13 cellular contexts compared by ENCODE assay signal in the genomic region with DNA sequence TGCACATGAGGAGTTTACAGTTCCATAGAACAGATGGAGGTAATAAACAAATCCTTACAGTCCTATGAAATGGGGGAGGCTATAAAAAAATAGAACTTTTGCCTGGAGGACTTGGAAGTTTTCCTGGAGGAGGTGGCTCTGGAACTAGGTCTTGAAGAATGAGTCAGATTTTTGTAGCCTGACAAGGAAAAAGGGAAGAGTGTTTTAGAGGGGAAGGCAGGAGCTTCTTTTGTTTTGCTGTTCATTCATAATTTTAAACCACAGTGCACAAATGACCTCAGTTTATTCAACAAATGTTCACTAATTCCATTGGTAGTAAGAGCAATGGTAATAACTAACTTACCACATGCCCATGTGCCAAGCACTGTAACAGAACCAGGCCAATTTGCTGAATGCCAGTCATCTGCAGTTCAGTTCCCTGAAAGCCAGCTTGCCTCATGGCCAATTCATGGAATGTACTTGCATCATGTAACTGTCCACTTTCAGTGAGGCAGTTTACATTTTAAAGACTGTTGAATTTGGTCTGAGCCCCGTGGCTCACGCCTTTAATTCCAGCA. TPM values are rescaled to one million over a fixed set of nuclear protein-coding genes. Genes with fewer than 3 reads are reported as not detected.
DNase-seq lines count a peak whose midpoint lies in the region; ATAC-seq, FAIRE-seq and TF ChIP-seq lines count a peak whose summit lies in the region.
"Had no signal": no experiment of that assay in that cellular context is flagged by ENCODE, and none has a peak within 500 bp of the region (broad histone marks: within the 10 kb centered on the region; RNA-seq: fewer than 3 reads in every experiment).

No MANE protein-coding gene starts in this region.

- TF ChIP-seq RAD21 in HepG2 (CRISPR knock-in tag; IDR thresholded peaks at IDR 0.05): no peak

- H3K27ac ChIP-seq in HepG2 (ENCODE audit: extremely low read length, insufficient read depth, low read length): peak overlapping the region; percentile 33
- peak overlapping the region in 1 of 2 donors; percentile 78 for H3K27ac ChIP-seq in aorta (ENCODE audit: low read depth in 1 of 2, low read length in 2 of 2)
- H3K27ac ChIP-seq: 22Rv1 had no signal

- no peak overlapping the region for H2AFZ ChIP-seq in HepG2 (ENCODE audit: low read length)

- peak overlapping the region; percentile 88 for H3K4me2 ChIP-seq in HepG2 (ENCODE audit: low read depth, low read length)

- CTCF ChIA-PET in HepG2 (lab: Yijun Ruan, JAX; ENCODE audit: low intra/inter-chr PET ratio, low total read pairs): no interaction called here

- H3K27me3 ChIP-seq in bronchial epithelial cell (ENCODE audit: control insufficient read depth, insufficient read depth, low read length) (no peaks in the 10 kb centered on the region), HepG2 (ENCODE audit: control insufficient read depth in 1 of 2, insufficient read depth in 2 of 2, low read length in 2 of 2) (no peaks in the 10 kb centered on the region), aorta (ENCODE audit: control insufficient read depth in 1 of 2, insufficient read depth in 2 of 2, low read length in 1 of 2) (no peaks in the 10 kb centered on the region)

- H3K4me1 ChIP-seq in HepG2 (ENCODE audit: insufficient read depth, low read length) (peaks cover 91% of the 10 kb centered on the region), aorta (ENCODE audit: control insufficient read depth in 1 of 2, insufficient read depth in 2 of 2, low read length in 2 of 2) (peaks cover 0 to 2% of the 10 kb centered on the region in 2 donors)

- TF ChIP-seq EP300 in HepG2 (IDR thresholded peaks at IDR 0.05; ENCODE audit: low read depth in 2 of 2, low read length in 2 of 2) (no peak), HepG2 (CRISPR knock-in tag; IDR thresholded peaks at IDR 0.05; ENCODE audit: borderline replicate concordance) (no peak)

- FAIRE-seq in bronchial epithelial cell (lab: Jason Lieb, UNC) (no peak), HepG2 (lab: Jason Lieb, UNC) (no peak)

- peak; percentile 22 for DNase-seq in DMS 273 (lab: John Stamatoyannopoulos, UW; ENCODE audit: unreplicated experiment)
- no peak for DNase-seq in DMS 273 treated with DMSO at 0.1 percent for 48 hours (lab: John Stamatoyannopoulos, UW)
- peak; percentile 49 for DNase-seq in bronchial epithelial cell (ENCODE audit: low read depth)
- DNase-seq in HepG2 (ENCODE audit: low spot score): peak; percentile 20
- DNase-seq in aorta: peak in 1 of 2 donors; percentile 62
- DNase-seq in GDM1 (lab: John Stamatoyannopoulos, UW): no peak
- no peak for DNase-seq in stimulated activated CD4-positive, alpha-beta T cell treated with anti-CD3 and anti-CD28 coated beads, Interleukin-2, amount 100 ng/mL, for 24 hours
- DNase-seq: activated CD4-positive, alpha-beta memory T cell treated with anti-CD3 and anti-CD28 coated beads, Interleukin-2, amount 10 ng/mL, durations not matched to agents 7 days and 5 days; cerebellar nuclear complex; KG1; mesendoderm had no signal

- H3K36me3 ChIP-seq in bronchial epithelial cell (ENCODE audit: control insufficient read depth, insufficient read depth, low read length) (no peaks in the 10 kb centered on the region), HepG2 (replicated peaks in 1 of 2; ENCODE audit: control insufficient read depth in 1 of 2, insufficient read depth in 2 of 2, low read length in 2 of 2) (no peaks in the 10 kb centered on the region), aorta (ENCODE audit: control insufficient read depth in 1 of 2, insufficient read depth in 2 of 2, low read length in 1 of 2) (no peaks in the 10 kb centered on the region)

- H3K4me3 ChIP-seq in bronchial epithelial cell (ENCODE audit: low read depth, low read length) (no peak overlapping the region), HepG2 (replicated peaks in 1 of 3; ENCODE audit: insufficient read depth in 1 of 3, low read depth in 2 of 3, low read length in 3 of 3) (no peak overlapping the region), aorta (ENCODE audit: low read length in 2 of 2) (no peak overlapping the region)

- no peaks in the 10 kb centered on the region for H3K9me3 ChIP-seq in HepG2 (ENCODE audit: low read length)
- no peaks in the 10 kb centered on the region for H3K9me3 ChIP-seq in aorta (ENCODE audit: control insufficient read depth, low read length)

- in situ Hi-C loops in HepG2 (cut with HindIII; ENCODE audit: extremely low pct_ligation_motif_present, low pct_unique_long_range_greater_than_20kb): no loop called here

- no TSS peak for BruUV-seq in HepG2 (replicated peaks; lab: Mats Ljungman, UMichigan)

- 61% methylated on average over 2 of the region's 2 CpGs for WGBS in HepG2 (ENCODE audit: low lambda C conversion rate)
- 0 to 6% methylated on average over 2 of the region's 2 CpGs for WGBS in aorta, 2 donors

- intact Hi-C loops in HepG2 (cut with micrococcal nuclease; ENCODE audit: unreplicated experiment): no loop called here
- intact Hi-C loops in aorta (cut with DNase I): no loop called here

- POLR2A ChIA-PET in HepG2 (lab: Yijun Ruan, JAX): interaction anchor here (5.1 kb wide), 1 partner anchor 49 kb away, joined by 46 read pairs; the partner anchor contains the start of genes IFT25 and LRRC42

- TF ChIP-seq CTCF in bronchial epithelial cell (IDR thresholded peaks at IDR 0.05; ENCODE audit: insufficient read depth, low read length, severe bottlenecking) (no peak), HepG2 (CRISPR knock-in tag; IDR thresholded peaks at IDR 0.05) (no peak)

- no peak overlapping the region for H3K9ac ChIP-seq in HepG2 (ENCODE audit: insufficient read depth, low read depth, low read length)

- ATAC-seq in HepG2 (no peak), aorta (ENCODE audit: low FRiP score) (peak; percentile 37), HG02885 (IDR thresholded peaks at IDR 0.05; ENCODE audit: poor library complexity, unreplicated experiment) (no peak)

- no peak for TF ChIP-seq POLR2A in HepG2 (IDR thresholded peaks at IDR 0.05; ENCODE audit: insufficient read depth in 1 of 2, low read depth in 2 of 2, low read length in 2 of 2)

- peaks cover 13% of the 10 kb centered on the region for H3K79me2 ChIP-seq in HepG2 (ENCODE audit: insufficient read depth, low read length)

- H4K20me1 ChIP-seq in HepG2 (ENCODE audit: insufficient read depth, low read length): no peaks in the 10 kb centered on the region

RNA-seq across cellular contexts. Expression of gene DIO1, which starts 2.8 kb away (rescaled TPM):
- total RNA-seq in bronchial epithelial cell: not detected in 2 replicates
- 31.1 and 45.6 TPM in 2 replicates for total RNA-seq in HepG2 (2016; rRNA removed; fragmentation: Illumina TruSeq; extraction: Trizol)
- total RNA-seq in HepG2 (2016; cell fraction: cytosol; rRNA removed; fragmentation: Illumina TruSeq; extraction: Trizol; ENCODE audit: low read depth): 6.5 and 7.5 TPM in 2 replicates
- 32.5 and 46.6 TPM in 2 replicates for total RNA-seq in HepG2 (2016; cell fraction: insoluble cytoplasmic fraction; rRNA removed; fragmentation: Illumina TruSeq; extraction: Trizol)
- total RNA-seq in HepG2 (2016; cell fraction: membrane; rRNA removed; fragmentation: Illumina TruSeq; extraction: Trizol): 19.8 and 20.1 TPM in 2 replicates
- 40.7 and 43.4 TPM in 2 replicates for total RNA-seq in HepG2 (2016; cell fraction: nucleus; rRNA removed; fragmentation: Illumina TruSeq; extraction: Trizol)
- polyA plus RNA-seq in HepG2 (2011; rRNA removed): 13.5 and 16.3 TPM in 2 replicates
- polyA plus RNA-seq in HepG2 (2011; cell fraction: cytosol; rRNA removed): 11.0 and 14.6 TPM in 2 replicates
- 6.9 and 7.0 TPM in 2 replicates for polyA plus RNA-seq in HepG2 (2011; cell fraction: nucleus; rRNA removed)
- polyA plus RNA-seq in HepG2 (2012): 8.0 and 13.8 TPM in 2 replicates
- polyA plus RNA-seq in HepG2 (2016; cell fraction: cytosol; fragmentation: Illumina TruSeq; extraction: Trizol; ENCODE audit: low read depth): 4.3 and 4.9 TPM in 2 replicates
- polyA plus RNA-seq in HepG2 (2016; cell fraction: insoluble cytoplasmic fraction; fragmentation: Illumina TruSeq; extraction: Trizol; ENCODE audit: low read depth): 27.2 and 29.7 TPM in 2 replicates
- 9.8 and 10.5 TPM in 2 replicates for polyA plus RNA-seq in HepG2 (2016; cell fraction: membrane; fragmentation: Illumina TruSeq; extraction: Trizol; ENCODE audit: low read depth)
- 59.0 and 63.1 TPM in 2 replicates for polyA plus RNA-seq in HepG2 (2016; cell fraction: nucleus; fragmentation: Illumina TruSeq; extraction: Trizol; ENCODE audit: insufficient read depth, low read depth)
- 20.1 TPM in 1 of 2 replicates, not detected in the other for polyA minus RNA-seq in HepG2 (2011; rRNA and poly(A)+ RNA removed; ENCODE audit: low replicate concordance)
- 7.8 and 8.1 TPM in 2 replicates for polyA minus RNA-seq in HepG2 (2011; cell fraction: cytosol; rRNA and poly(A)+ RNA removed)
- 13.6 and 13.8 TPM in 2 replicates for polyA minus RNA-seq in HepG2 (2011; cell fraction: nucleus; rRNA and poly(A)+ RNA removed)
- not detected for total RNA-seq in aorta
- not detected for polyA plus RNA-seq in aorta
- total RNA-seq: activated CD4-positive, alpha-beta memory T cell treated with anti-CD3 and anti-CD28 coated beads, Interleukin-2, amount 10 ng/mL, durations not matched to agents 7 days and 5 days had no signal

RNA-seq across cellular contexts. Expression of gene YIPF1, which starts 7.2 kb away (rescaled TPM):
- total RNA-seq in bronchial epithelial cell (18.7 and 28.4 TPM in 2 replicates), HepG2 (2016; rRNA removed; fragmentation: Illumina TruSeq; extraction: Trizol) (19.0 and 21.1 TPM in 2 replicates), aorta (10 to 100 TPM; 17.7 to 23.4 TPM)
- 7.5 and 9.3 TPM in 2 replicates for total RNA-seq in HepG2 (2016; cell fraction: cytosol; rRNA removed; fragmentation: Illumina TruSeq; extraction: Trizol; ENCODE audit: low read depth)
- 18.1 and 18.6 TPM in 2 replicates for total RNA-seq in HepG2 (2016; cell fraction: insoluble cytoplasmic fraction; rRNA removed; fragmentation: Illumina TruSeq; extraction: Trizol)
- total RNA-seq in HepG2 (2016; cell fraction: membrane; rRNA removed; fragmentation: Illumina TruSeq; extraction: Trizol): 16.3 and 17.7 TPM in 2 replicates
- total RNA-seq in HepG2 (2016; cell fraction: nucleus; rRNA removed; fragmentation: Illumina TruSeq; extraction: Trizol): 17.0 and 19.0 TPM in 2 replicates
- polyA plus RNA-seq in HepG2 (2011; rRNA removed) (30.8 and 31.9 TPM in 2 replicates), aorta (10 to 100 TPM; 15.8 to 18.9 TPM)
- polyA plus RNA-seq in HepG2 (2011; cell fraction: cytosol; rRNA removed): 23.5 and 33.7 TPM in 2 replicates
- 13.9 and 16.7 TPM in 2 replicates for polyA plus RNA-seq in HepG2 (2011; cell fraction: nucleus; rRNA removed)
- polyA plus RNA-seq in HepG2 (2012): 13.4 and 20.3 TPM in 2 replicates
- polyA plus RNA-seq in HepG2 (2016; cell fraction: cytosol; fragmentation: Illumina TruSeq; extraction: Trizol; ENCODE audit: low read depth): 7.9 and 13.0 TPM in 2 replicates
- polyA plus RNA-seq in HepG2 (2016; cell fraction: insoluble cytoplasmic fraction; fragmentation: Illumina TruSeq; extraction: Trizol; ENCODE audit: low read depth): 20.3 and 20.4 TPM in 2 replicates
- polyA plus RNA-seq in HepG2 (2016; cell fraction: membrane; fragmentation: Illumina TruSeq; extraction: Trizol; ENCODE audit: low read depth): 14.9 and 17.0 TPM in 2 replicates
- 24.4 and 26.4 TPM in 2 replicates for polyA plus RNA-seq in HepG2 (2016; cell fraction: nucleus; fragmentation: Illumina TruSeq; extraction: Trizol; ENCODE audit: insufficient read depth, low read depth)
- polyA minus RNA-seq in HepG2 (2011; rRNA and poly(A)+ RNA removed; ENCODE audit: low replicate concordance): 26.9 and 28.2 TPM in 2 replicates
- 9.4 and 12.6 TPM in 2 replicates for polyA minus RNA-seq in HepG2 (2011; cell fraction: cytosol; rRNA and poly(A)+ RNA removed)
- 10.3 and 15.3 TPM in 2 replicates for polyA minus RNA-seq in HepG2 (2011; cell fraction: nucleus; rRNA and poly(A)+ RNA removed)

RNA-seq across cellular contexts. Expression of gene IFT25, which starts 48.7 kb away (rescaled TPM):
- 9.7 and 12.9 TPM in 2 replicates for total RNA-seq in bronchial epithelial cell
- 48.0 and 52.8 TPM in 2 replicates for total RNA-seq in HepG2 (2016; rRNA removed; fragmentation: Illumina TruSeq; extraction: Trizol)
- total RNA-seq in HepG2 (2016; cell fraction: cytosol; rRNA removed; fragmentation: Illumina TruSeq; extraction: Trizol; ENCODE audit: low read depth): 24.1 and 25.2 TPM in 2 replicates
- total RNA-seq in HepG2 (2016; cell fraction: insoluble cytoplasmic fraction; rRNA removed; fragmentation: Illumina TruSeq; extraction: Trizol): 51.0 and 53.3 TPM in 2 replicates
- 25.7 and 27.9 TPM in 2 replicates for total RNA-seq in HepG2 (2016; cell fraction: membrane; rRNA removed; fragmentation: Illumina TruSeq; extraction: Trizol)
- total RNA-seq in HepG2 (2016; cell fraction: nucleus; rRNA removed; fragmentation: Illumina TruSeq; extraction: Trizol): 33.4 and 40.9 TPM in 2 replicates
- polyA plus RNA-seq in HepG2 (2011; rRNA removed): 12.7 and 19.7 TPM in 2 replicates
- 6.7 and 7.6 TPM in 2 replicates for polyA plus RNA-seq in HepG2 (2011; cell fraction: cytosol; rRNA removed)
- polyA plus RNA-seq in HepG2 (2011; cell fraction: nucleus; rRNA removed): 9.1 and 12.2 TPM in 2 replicates
- polyA plus RNA-seq in HepG2 (2012): 14.1 and 30.4 TPM in 2 replicates
- 34.6 and 42.0 TPM in 2 replicates for polyA plus RNA-seq in HepG2 (2016; cell fraction: cytosol; fragmentation: Illumina TruSeq; extraction: Trizol; ENCODE audit: low read depth)
- polyA plus RNA-seq in HepG2 (2016; cell fraction: insoluble cytoplasmic fraction; fragmentation: Illumina TruSeq; extraction: Trizol; ENCODE audit: low read depth): 68.1 and 73.1 TPM in 2 replicates
- 29.4 and 29.9 TPM in 2 replicates for polyA plus RNA-seq in HepG2 (2016; cell fraction: membrane; fragmentation: Illumina TruSeq; extraction: Trizol; ENCODE audit: low read depth)
- 50.9 and 56.0 TPM in 2 replicates for polyA plus RNA-seq in HepG2 (2016; cell fraction: nucleus; fragmentation: Illumina TruSeq; extraction: Trizol; ENCODE audit: insufficient read depth, low read depth)
- polyA minus RNA-seq in HepG2 (2011; rRNA and poly(A)+ RNA removed; ENCODE audit: low replicate concordance): 0.70 and 3.3 TPM in 2 replicates
- polyA minus RNA-seq in HepG2 (2011; cell fraction: cytosol; rRNA and poly(A)+ RNA removed): 3.1 and 3.6 TPM in 2 replicates
- polyA minus RNA-seq in HepG2 (2011; cell fraction: nucleus; rRNA and poly(A)+ RNA removed): 30.0 and 36.9 TPM in 2 replicates
- 10 to 100 TPM; 24.0 to 39.5 TPM for total RNA-seq in aorta
- polyA plus RNA-seq in aorta: 10 to 100 TPM; 14.8 to 30.3 TPM

RNA-seq across cellular contexts. Expression of gene LRRC42, which starts 49.4 kb away (rescaled TPM):
- 44.9 and 51.1 TPM in 2 replicates for total RNA-seq in bronchial epithelial cell
- 43.6 and 55.1 TPM in 2 replicates for total RNA-seq in HepG2 (2016; rRNA removed; fragmentation: Illumina TruSeq; extraction: Trizol)
- 14.7 and 15.5 TPM in 2 replicates for total RNA-seq in HepG2 (2016; cell fraction: cytosol; rRNA removed; fragmentation: Illumina TruSeq; extraction: Trizol; ENCODE audit: low read depth)
- total RNA-seq in HepG2 (2016; cell fraction: insoluble cytoplasmic fraction; rRNA removed; fragmentation: Illumina TruSeq; extraction: Trizol): 40.9 and 54.9 TPM in 2 replicates
- total RNA-seq in HepG2 (2016; cell fraction: membrane; rRNA removed; fragmentation: Illumina TruSeq; extraction: Trizol): 28.8 and 31.5 TPM in 2 replicates
- total RNA-seq in HepG2 (2016; cell fraction: nucleus; rRNA removed; fragmentation: Illumina TruSeq; extraction: Trizol): 19.6 and 22.9 TPM in 2 replicates
- polyA plus RNA-seq in HepG2 (2011; rRNA removed): 27.2 and 30.6 TPM in 2 replicates
- 23.7 and 24.0 TPM in 2 replicates for polyA plus RNA-seq in HepG2 (2011; cell fraction: cytosol; rRNA removed)
- 13.2 and 13.6 TPM in 2 replicates for polyA plus RNA-seq in HepG2 (2011; cell fraction: nucleus; rRNA removed)
- 30.5 and 31.4 TPM in 2 replicates for polyA plus RNA-seq in HepG2 (2012)
- 14.5 and 16.9 TPM in 2 replicates for polyA plus RNA-seq in HepG2 (2016; cell fraction: cytosol; fragmentation: Illumina TruSeq; extraction: Trizol; ENCODE audit: low read depth)
- 56.4 and 59.0 TPM in 2 replicates for polyA plus RNA-seq in HepG2 (2016; cell fraction: insoluble cytoplasmic fraction; fragmentation: Illumina TruSeq; extraction: Trizol; ENCODE audit: low read depth)
- polyA plus RNA-seq in HepG2 (2016; cell fraction: membrane; fragmentation: Illumina TruSeq; extraction: Trizol; ENCODE audit: low read depth): 20.2 and 21.5 TPM in 2 replicates
- 33.1 and 36.6 TPM in 2 replicates for polyA plus RNA-seq in HepG2 (2016; cell fraction: nucleus; fragmentation: Illumina TruSeq; extraction: Trizol; ENCODE audit: insufficient read depth, low read depth)
- polyA minus RNA-seq in HepG2 (2011; rRNA and poly(A)+ RNA removed; ENCODE audit: low replicate concordance): 18.6 and 20.1 TPM in 2 replicates
- 18.0 and 23.7 TPM in 2 replicates for polyA minus RNA-seq in HepG2 (2011; cell fraction: cytosol; rRNA and poly(A)+ RNA removed)
- polyA minus RNA-seq in HepG2 (2011; cell fraction: nucleus; rRNA and poly(A)+ RNA removed): 8.9 and 14.4 TPM in 2 replicates
- total RNA-seq in aorta: 10 to 100 TPM; 18.7 to 26.2 TPM
- 10 to 100 TPM; 11.4 to 14.8 TPM for polyA plus RNA-seq in aorta

RNA-seq across cellular contexts. Expression of gene NDC1, which starts 58.7 kb away (rescaled TPM):
- total RNA-seq in bronchial epithelial cell: 8.3 and 16.1 TPM in 2 replicates
- total RNA-seq in HepG2 (2016; rRNA removed; fragmentation: Illumina TruSeq; extraction: Trizol): 44.6 and 50.9 TPM in 2 replicates
- 14.3 TPM in 2 replicates for total RNA-seq in HepG2 (2016; cell fraction: cytosol; rRNA removed; fragmentation: Illumina TruSeq; extraction: Trizol; ENCODE audit: low read depth)
- 43.8 and 49.0 TPM in 2 replicates for total RNA-seq in HepG2 (2016; cell fraction: insoluble cytoplasmic fraction; rRNA removed; fragmentation: Illumina TruSeq; extraction: Trizol)
- total RNA-seq in HepG2 (2016; cell fraction: membrane; rRNA removed; fragmentation: Illumina TruSeq; extraction: Trizol): 24.9 and 31.6 TPM in 2 replicates
- 44.8 and 50.7 TPM in 2 replicates for total RNA-seq in HepG2 (2016; cell fraction: nucleus; rRNA removed; fragmentation: Illumina TruSeq; extraction: Trizol)
- 20.9 and 38.1 TPM in 2 replicates for polyA plus RNA-seq in HepG2 (2011; rRNA removed)
- polyA plus RNA-seq in HepG2 (2011; cell fraction: cytosol; rRNA removed): 19.6 and 22.9 TPM in 2 replicates
- polyA plus RNA-seq in HepG2 (2011; cell fraction: nucleus; rRNA removed): 7.1 and 8.4 TPM in 2 replicates
- polyA plus RNA-seq in HepG2 (2012): 12.2 and 17.5 TPM in 2 replicates
- 3.9 and 4.1 TPM in 2 replicates for polyA plus RNA-seq in HepG2 (2016; cell fraction: cytosol; fragmentation: Illumina TruSeq; extraction: Trizol; ENCODE audit: low read depth)
- polyA plus RNA-seq in HepG2 (2016; cell fraction: insoluble cytoplasmic fraction; fragmentation: Illumina TruSeq; extraction: Trizol; ENCODE audit: low read depth): 28.2 and 29.8 TPM in 2 replicates
- 11.7 and 13.0 TPM in 2 replicates for polyA plus RNA-seq in HepG2 (2016; cell fraction: membrane; fragmentation: Illumina TruSeq; extraction: Trizol; ENCODE audit: low read depth)
- polyA plus RNA-seq in HepG2 (2016; cell fraction: nucleus; fragmentation: Illumina TruSeq; extraction: Trizol; ENCODE audit: insufficient read depth, low read depth): 44.5 and 45.2 TPM in 2 replicates
- polyA minus RNA-seq in HepG2 (2011; rRNA and poly(A)+ RNA removed; ENCODE audit: low replicate concordance): 112 and 221 TPM in 2 replicates
- 28.3 and 30.2 TPM in 2 replicates for polyA minus RNA-seq in HepG2 (2011; cell fraction: cytosol; rRNA and poly(A)+ RNA removed)
- 15.7 and 18.4 TPM in 2 replicates for polyA minus RNA-seq in HepG2 (2011; cell fraction: nucleus; rRNA and poly(A)+ RNA removed)
- total RNA-seq in aorta: 1 to 10 TPM; 6.8 to 6.9 TPM
- 1 to 10 TPM; 2.6 to 3.3 TPM for polyA plus RNA-seq in aorta

Comparison
In these comparisons a context has a peak if more than half of its experiments do, and no peak if none do; other contexts are left out.
1. DNase-seq: peak in DMS 273 (single experiment), bronchial epithelial cell (single experiment) and HepG2 (single experiment); none in DMS 273 treated with DMSO at 0.1 percent for 48 hours (single experiment), GDM1 (single experiment) and stimulated activated CD4-positive, alpha-beta T cell treated with anti-CD3 and anti-CD28 coated beads, Interleukin-2, amount 100 ng/mL, for 24 hours (0 of 2).